ENCODE assay signal across 22 cellular contexts in the genomic region with DNA sequence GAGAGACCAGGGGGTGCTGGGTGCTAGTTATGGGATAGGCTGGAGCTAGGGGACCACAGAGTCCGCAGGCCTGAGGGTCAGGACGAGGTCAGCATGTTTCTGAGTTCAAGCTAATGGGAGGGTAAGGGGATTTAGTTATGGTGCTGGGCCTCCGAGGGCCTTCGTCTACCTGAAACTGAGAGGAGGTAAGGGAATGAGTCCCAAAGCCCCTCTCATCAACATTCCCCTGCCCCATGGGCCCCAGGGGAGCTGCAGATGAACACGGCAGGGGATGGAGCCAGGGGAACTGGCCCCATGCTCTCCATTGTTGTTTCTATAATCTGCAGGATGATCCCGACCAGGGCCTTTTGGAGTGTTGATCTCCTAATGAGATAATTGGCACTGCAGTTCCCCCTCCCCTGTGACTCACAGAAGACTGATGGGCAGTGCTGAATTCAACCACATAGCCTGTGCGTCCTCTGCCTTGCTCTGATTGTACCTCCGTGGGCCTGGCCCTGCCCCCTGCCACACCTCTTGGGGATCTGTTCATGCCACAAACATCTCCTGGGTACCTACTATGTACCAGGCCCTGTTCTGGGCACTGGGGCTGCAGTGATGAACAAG. TPM values are rescaled to one million over a fixed set of nuclear protein-coding genes. Genes with fewer than 3 reads are reported as not detected.
DNase-seq lines count a peak whose midpoint lies in the region; ATAC-seq, FAIRE-seq and TF ChIP-seq lines count a peak whose summit lies in the region.
"Had no signal": no experiment of that assay in that cellular context is flagged by ENCODE, and none has a peak within 500 bp of the region (broad histone marks: within the 10 kb centered on the region; RNA-seq: fewer than 3 reads in every experiment).

No MANE protein-coding gene starts in this region.

- peak overlapping the region; percentile 51 for H3K27ac Mint-ChIP-seq in neural progenitor cell
- H3K27ac Mint-ChIP-seq: activated CD4-positive, alpha-beta memory T cell treated with anti-CD3 and anti-CD28 coated beads for 36 hours; activated naive CD4-positive, alpha-beta T cell treated with anti-CD3 and anti-CD28 coated beads, Interleukin-2, amount 10 ng/mL, durations not matched to agents 7 days and 5 days; activated T-cell treated with anti-CD3 and anti-CD28 coated beads, Interleukin-2, amount 50 U/mL, for 24 hours had no signal

- TF ChIP-seq CTCF in D721Med (IDR thresholded peaks at IDR 0.05; ENCODE audit: insufficient read depth, missing control alignments), result no peak
- no peak for TF ChIP-seq CTCF in neural progenitor cell (IDR thresholded peaks at IDR 0.05)
- TF ChIP-seq CTCF in upper lobe of right lung (IDR thresholded peaks at IDR 0.05), result no peak

- H3K27me3 Mint-ChIP-seq in neural progenitor cell (ENCODE audit: insufficient read depth, low read depth), result peaks cover 42% of the 10 kb centered on the region

- DNase-seq in D721Med (ENCODE audit: insufficient read length, low spot score) (peak; percentile 76), NCI-H82 (lab: John Stamatoyannopoulos, UW) (peak; percentile 99), caudate nucleus (lab: John Stamatoyannopoulos, UW) (no peak), neural progenitor cell (ENCODE audit: low spot score) (peak; percentile 87), DMS 273 treated with DMSO at 0.1 percent for 48 hours (lab: John Stamatoyannopoulos, UW) (no peak), upper lobe of right lung (no peak), cerebellar nuclear complex (lab: John Stamatoyannopoulos, UW) (no peak)
- no peak for DNase-seq in effector CD8-positive, alpha-beta T cell (lab: John Stamatoyannopoulos, UW)
- DNase-seq: activated CD4-positive, alpha-beta memory T cell treated with anti-CD3 and anti-CD28 coated beads for 36 hours; activated naive CD4-positive, alpha-beta T cell treated with anti-CD3 and anti-CD28 coated beads, Interleukin-2, amount 10 ng/mL, durations not matched to agents 7 days and 5 days; activated T-cell treated with anti-CD3 and anti-CD28 coated beads, Interleukin-2, amount 50 U/mL, for 24 hours; CD8-positive, alpha-beta memory T cell; esophagus squamous epithelium; NCI-H2107; NCI-H526 treated with DMSO at 0.1 percent for 48 hours; SW 1271 had no signal

- peaks cover 69% of the 10 kb centered on the region for H3F3A ChIP-seq in neural progenitor cell (ENCODE audit: low read depth)

- no peak for FAIRE-seq in D721Med (lab: Jason Lieb, UNC)
- FAIRE-seq: bronchial epithelial cell had no signal

- H3K4me3 Mint-ChIP-seq in neural progenitor cell, result no peak overlapping the region
- H3K4me3 Mint-ChIP-seq: activated CD4-positive, alpha-beta memory T cell treated with anti-CD3 and anti-CD28 coated beads for 36 hours; activated naive CD4-positive, alpha-beta T cell treated with anti-CD3 and anti-CD28 coated beads, Interleukin-2, amount 10 ng/mL, durations not matched to agents 7 days and 5 days; activated T-cell treated with anti-CD3 and anti-CD28 coated beads, Interleukin-2, amount 50 U/mL, for 24 hours; CD8-positive, alpha-beta memory T cell had no signal

- peak overlapping the region; percentile 23 for H2AFZ ChIP-seq in neural progenitor cell (replicated peaks)

- H3K27me3 ChIP-seq in neural progenitor cell (no peaks in the 10 kb centered on the region), upper lobe of right lung (peaks cover 7% of the 10 kb centered on the region)
- H3K27me3 ChIP-seq: right lobe of liver had no signal

- H3K4me3 ChIP-seq in neural progenitor cell, result peak overlapping the region; percentile 22
- H3K4me3 ChIP-seq in upper lobe of right lung, result no peak overlapping the region
- H3K4me3 ChIP-seq: esophagus squamous epithelium, HAP-1, right lobe of liver had no signal

- peaks cover 44% of the 10 kb centered on the region for H3K4me1 ChIP-seq in neural progenitor cell
- no peaks in the 10 kb centered on the region for H3K4me1 ChIP-seq in upper lobe of right lung
- H3K4me1 ChIP-seq: HAP-1, right lobe of liver had no signal

- no peak overlapping the region for H3K9ac ChIP-seq in neural progenitor cell
- H3K9ac ChIP-seq: KMS-11 had no signal

- H3K36me3 ChIP-seq in neural progenitor cell (no peaks in the 10 kb centered on the region), upper lobe of right lung (no peaks in the 10 kb centered on the region)
- H3K36me3 ChIP-seq: esophagus squamous epithelium, HAP-1, right lobe of liver had no signal

- H3K27ac ChIP-seq in caudate nucleus (ENCODE audit: low read depth, low read length) (peak overlapping the region; percentile 6), neural progenitor cell (no peak overlapping the region), upper lobe of right lung (no peak overlapping the region)
- H3K27ac ChIP-seq: esophagus squamous epithelium, KMS-11, right lobe of liver had no signal

- H3K4me2 ChIP-seq in neural progenitor cell, result peak overlapping the region; percentile 72
- H3K4me2 ChIP-seq: KMS-11 had no signal

- peaks cover 24% of the 10 kb centered on the region for H3K9me3 Mint-ChIP-seq in neural progenitor cell
- H3K9me3 Mint-ChIP-seq: CD8-positive, alpha-beta memory T cell had no signal

- ATAC-seq in upper lobe of right lung, result no peak
- ATAC-seq: left ventricle myocardium superior, right lobe of liver had no signal

- peaks cover 49% of the 10 kb centered on the region for H3K4me1 Mint-ChIP-seq in neural progenitor cell
- H3K4me1 Mint-ChIP-seq: activated naive CD4-positive, alpha-beta T cell treated with anti-CD3 and anti-CD28 coated beads, Interleukin-2, amount 10 ng/mL, durations not matched to agents 7 days and 5 days; CD8-positive, alpha-beta memory T cell had no signal

- H4K20me1 ChIP-seq in neural progenitor cell (ENCODE audit: low read depth), result no peaks in the 10 kb centered on the region

- no peaks in the 10 kb centered on the region for H3K79me2 ChIP-seq in neural progenitor cell (ENCODE audit: low read depth)

- H3K36me3 Mint-ChIP-seq in neural progenitor cell, result no peaks in the 10 kb centered on the region
- H3K36me3 Mint-ChIP-seq: activated CD4-positive, alpha-beta memory T cell treated with anti-CD3 and anti-CD28 coated beads for 36 hours; activated naive CD4-positive, alpha-beta T cell treated with anti-CD3 and anti-CD28 coated beads, Interleukin-2, amount 10 ng/mL, durations not matched to agents 7 days and 5 days; CD8-positive, alpha-beta memory T cell had no signal

- H3K9me3 ChIP-seq in neural progenitor cell (ENCODE audit: low read depth) (no peaks in the 10 kb centered on the region), upper lobe of right lung (no peaks in the 10 kb centered on the region)
- H3K9me3 ChIP-seq: esophagus squamous epithelium, HAP-1, right lobe of liver had no signal

- intact Hi-C loops in upper lobe of right lung (cut with DNase I), result no loop called here

RNA-seq across cellular contexts. Expression of a gene that starts 21.4 kb away (rescaled TPM):
- total RNA-seq in neural progenitor cell (ENCODE audit: low replicate concordance), result 0.39 and 1.2 TPM in 2 replicates
- total RNA-seq in upper lobe of right lung, result 1.2 TPM
- total RNA-seq: glomerular endothelial cell had no signal

RNA-seq across cellular contexts. Expression of a gene that starts 39.4 kb away (rescaled TPM):
- total RNA-seq in neural progenitor cell (ENCODE audit: low replicate concordance) (3.8 and 5.3 TPM in 2 replicates), upper lobe of right lung (4.9 TPM)

RNA-seq across cellular contexts. Expression of a gene that starts 54.1 kb away (rescaled TPM):
- 5.6 and 19.0 TPM in 2 replicates for total RNA-seq in neural progenitor cell (ENCODE audit: low replicate concordance)
- total RNA-seq in upper lobe of right lung, result 23.2 TPM

Comparison
In these comparisons a context has a peak if more than half of its experiments do, and no peak if none do; other contexts are left out.
1. DNase-seq: peak in D721Med (single experiment), NCI-H82 (single experiment) and neural progenitor cell (single experiment); none in caudate nucleus (0 of 61), effector CD8-positive, alpha-beta T cell (single experiment), DMS 273 treated with DMSO at 0.1 percent for 48 hours (single experiment), upper lobe of right lung (single experiment) and cerebellar nuclear complex (0 of 2).